Comparison of ENCODE assay signal across 22 cellular contexts in the genomic region with DNA sequence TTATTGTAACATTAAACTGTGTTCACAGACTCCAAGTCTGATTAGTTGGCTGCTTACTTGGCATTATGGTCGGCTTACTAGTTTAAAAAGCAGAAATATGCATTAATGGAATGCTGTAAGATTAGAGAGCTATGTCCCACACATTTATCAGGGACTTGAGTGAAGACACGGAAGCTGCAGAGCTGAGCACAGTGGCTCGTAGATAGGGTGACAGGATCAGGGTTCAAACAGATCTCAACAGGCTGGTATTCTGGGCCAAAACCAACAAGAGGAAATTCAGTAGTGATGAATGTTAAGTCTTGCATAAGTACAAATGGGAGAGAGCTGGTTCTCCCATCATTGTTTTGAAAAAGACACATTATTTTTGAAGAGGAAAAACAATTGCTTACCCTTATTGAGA.
A peak's percentile ranks its signal among the peaks of the same experiment; 100 is the strongest.
DNase-seq lines count a peak whose midpoint lies in the region; ATAC-seq, FAIRE-seq and TF ChIP-seq lines count a peak whose summit lies in the region.
"Had no signal": no experiment of that assay in that cellular context is flagged by ENCODE, and none has a peak within 500 bp of the region (broad histone marks: within the 10 kb centered on the region; RNA-seq: fewer than 3 reads in every experiment).

No MANE protein-coding gene starts in this region.

- TF ChIP-seq EP300 in HepG2 (IDR thresholded peaks at IDR 0.05; ENCODE audit: low read depth in 2 of 2, low read length in 2 of 2) (no peak), HepG2 (CRISPR knock-in tag; IDR thresholded peaks at IDR 0.05; ENCODE audit: borderline replicate concordance) (no peak)

- POLR2A ChIA-PET in HepG2 (lab: Yijun Ruan, JAX): no interaction called here

- no peak for TF ChIP-seq POLR2A in HepG2 (IDR thresholded peaks at IDR 0.05; ENCODE audit: insufficient read depth in 1 of 2, low read depth in 2 of 2, low read length in 2 of 2)

- no peak for FAIRE-seq in HepG2 (lab: Jason Lieb, UNC)
- FAIRE-seq: D721Med, GM19239, H54 had no signal

- peaks cover 0 to 3% (median 0%) of the 10 kb centered on the region in 4 donors for H3K4me1 ChIP-seq in liver (ENCODE audit: control insufficient read depth in 4 of 4, insufficient read depth in 4 of 4, low read length in 3 of 4)
- no peaks in the 10 kb centered on the region for H3K4me1 ChIP-seq in HepG2 (ENCODE audit: insufficient read depth, low read length)
- H3K4me1 ChIP-seq in aorta (ENCODE audit: control insufficient read depth in 1 of 2, insufficient read depth in 2 of 2, low read length in 2 of 2): peaks cover 0 to 2% of the 10 kb centered on the region in 2 donors
- H3K4me1 ChIP-seq: BLaER1 treated with 17β-estradiol and CSF1 and Interleukin-3, amounts not matched to agents 10 nM and 100 nM had no signal

- no peaks in the 10 kb centered on the region for H3K27me3 Mint-ChIP-seq in mesothelial cell of epicardium (ENCODE audit: low read depth)
- H3K27me3 Mint-ChIP-seq: CD8-positive, alpha-beta memory T cell; IgD-negative memory B cell had no signal

- H3K4me1 Mint-ChIP-seq in mesothelial cell of epicardium: peaks cover 63% of the 10 kb centered on the region
- H3K4me1 Mint-ChIP-seq: CD8-positive, alpha-beta memory T cell; IgD-negative memory B cell had no signal

- no peak overlapping the region for H3K4me3 Mint-ChIP-seq in mesothelial cell of epicardium
- H3K4me3 Mint-ChIP-seq: CD8-positive, alpha-beta memory T cell; IgD-negative memory B cell had no signal

- no peaks in the 10 kb centered on the region for H3K9me3 Mint-ChIP-seq in mesothelial cell of epicardium

- TF ChIP-seq RAD21 in liver (IDR thresholded peaks at IDR 0.05): no peak
- no peak for TF ChIP-seq RAD21 in HepG2 (CRISPR knock-in tag; IDR thresholded peaks at IDR 0.05)

- WGBS in liver: 61% methylated on average over 3 of the region's 3 CpGs
- WGBS in HepG2 (ENCODE audit: low lambda C conversion rate): 31% methylated on average over 3 of the region's 3 CpGs
- 7 to 10% methylated on average over 3 of the region's 3 CpGs for WGBS in aorta, 2 donors

- H4K20me1 ChIP-seq in HepG2 (ENCODE audit: insufficient read depth, low read length): no peaks in the 10 kb centered on the region
- H4K20me1 ChIP-seq: BLaER1 treated with 17β-estradiol and CSF1 and Interleukin-3, amounts not matched to agents 10 nM and 100 nM had no signal

- TF ChIP-seq CTCF in liver (IDR thresholded peaks at IDR 0.05; ENCODE audit: low read depth, low read length, missing input control) (no peak), HepG2 (CRISPR knock-in tag; IDR thresholded peaks at IDR 0.05) (no peak), fibroblast of the aortic adventitia (IDR thresholded peaks at IDR 0.05; ENCODE audit: insufficient read depth, low read length) (no peak), mesothelial cell of epicardium (IDR thresholded peaks at IDR 0.05; ENCODE audit: unreplicated experiment) (no peak)

- in situ Hi-C loops in HepG2 (cut with HindIII; ENCODE audit: extremely low pct_ligation_motif_present, low pct_unique_long_range_greater_than_20kb): no loop called here

- no peaks in the 10 kb centered on the region for H3K36me3 Mint-ChIP-seq in mesothelial cell of epicardium
- H3K36me3 Mint-ChIP-seq: CD8-positive, alpha-beta memory T cell; IgD-negative memory B cell had no signal

- H3K79me2 ChIP-seq in HepG2 (ENCODE audit: insufficient read depth, low read length): no peaks in the 10 kb centered on the region

- no peak overlapping the region for H2AFZ ChIP-seq in HepG2 (ENCODE audit: low read length)

- CTCF ChIA-PET in HepG2 (lab: Yijun Ruan, JAX; ENCODE audit: low intra/inter-chr PET ratio, low total read pairs): no interaction called here

- no peak overlapping the region for H3K4me2 ChIP-seq in HepG2 (ENCODE audit: low read depth, low read length)
- H3K4me2 ChIP-seq: BLaER1 treated with 17β-estradiol and CSF1 and Interleukin-3, amounts not matched to agents 10 nM and 100 nM had no signal

- H3K36me3 ChIP-seq in liver (ENCODE audit: control insufficient read depth in 4 of 4, insufficient read depth in 3 of 4, low read depth in 1 of 4, low read length in 3 of 4): no peaks in the 10 kb centered on the region
- H3K36me3 ChIP-seq in HepG2 (replicated peaks in 1 of 2; ENCODE audit: control insufficient read depth in 1 of 2, insufficient read depth in 2 of 2, low read length in 2 of 2): no peaks in the 10 kb centered on the region
- no peaks in the 10 kb centered on the region for H3K36me3 ChIP-seq in aorta (ENCODE audit: control insufficient read depth in 1 of 2, insufficient read depth in 2 of 2, low read length in 1 of 2)
- H3K36me3 ChIP-seq in H7 (replicated peaks; ENCODE audit: control insufficient read depth, insufficient read depth, low read length): no peaks in the 10 kb centered on the region
- H3K36me3 ChIP-seq: BLaER1 treated with 17β-estradiol and CSF1 and Interleukin-3, amounts not matched to agents 10 nM and 100 nM had no signal

- H3K9ac ChIP-seq in liver (ENCODE audit: low read depth in 1 of 2, low read length in 2 of 2) (no peak overlapping the region), HepG2 (ENCODE audit: insufficient read depth, low read depth, low read length) (no peak overlapping the region)
- H3K9ac ChIP-seq: BLaER1 treated with 17β-estradiol and CSF1 and Interleukin-3, amounts not matched to agents 10 nM and 100 nM had no signal

- DNase-seq in HepG2 (ENCODE audit: low spot score) (no peak), fibroblast of the aortic adventitia (ENCODE audit: low read depth) (peak; percentile 91), mesothelial cell of epicardium (ENCODE audit: low spot score in 2 of 2, unreplicated experiment in 2 of 2) (no peak), aorta (no peak), H7 (no peak)
- DNase-seq in stimulated activated naive CD4-positive, alpha-beta T cell treated with Interleukin-2 at 50 U/mL for 16 hours (lab: John Stamatoyannopoulos, UW): no peak
- DNase-seq: CD8-positive, alpha-beta memory T cell; DMS79; Kasumi-1; MM.1S; NCI-H1105; NCI-H187; NCI-H748 treated with DMSO at 0.1 percent for 48 hours; PC-3 had no signal

- H3K27ac Mint-ChIP-seq in mesothelial cell of epicardium: peak overlapping the region; percentile 74
- H3K27ac Mint-ChIP-seq: CD8-positive, alpha-beta memory T cell; IgD-negative memory B cell had no signal

- H3K4me3 ChIP-seq in liver (ENCODE audit: low read depth in 1 of 3, low read length in 3 of 3): no peak overlapping the region
- H3K4me3 ChIP-seq in HepG2 (replicated peaks in 1 of 3; ENCODE audit: insufficient read depth in 1 of 3, low read depth in 2 of 3, low read length in 3 of 3): no peak overlapping the region
- no peak overlapping the region for H3K4me3 ChIP-seq in fibroblast of the aortic adventitia (ENCODE audit: low read depth, low read length)
- no peak overlapping the region for H3K4me3 ChIP-seq in aorta (ENCODE audit: low read length in 2 of 2)
- no peak overlapping the region for H3K4me3 ChIP-seq in H7 (ENCODE audit: insufficient read depth, low read depth, low read length)
- H3K4me3 ChIP-seq: BLaER1 treated with 17β-estradiol and CSF1 and Interleukin-3, amounts not matched to agents 10 nM and 100 nM had no signal

- no peaks in the 10 kb centered on the region for H3K27me3 ChIP-seq in liver (ENCODE audit: control insufficient read depth in 4 of 4, insufficient read depth in 4 of 4, low read length in 3 of 4)
- H3K27me3 ChIP-seq in HepG2 (ENCODE audit: control insufficient read depth in 1 of 2, insufficient read depth in 2 of 2, low read length in 2 of 2): no peaks in the 10 kb centered on the region
- H3K27me3 ChIP-seq in aorta (ENCODE audit: control insufficient read depth in 1 of 2, insufficient read depth in 2 of 2, low read length in 1 of 2): no peaks in the 10 kb centered on the region
- no peaks in the 10 kb centered on the region for H3K27me3 ChIP-seq in H7 (ENCODE audit: control insufficient read depth, insufficient read depth, low read length)
- H3K27me3 ChIP-seq: BLaER1 treated with 17β-estradiol and CSF1 and Interleukin-3, amounts not matched to agents 10 nM and 100 nM had no signal

- H3K27ac ChIP-seq in liver (ENCODE audit: low read depth in 1 of 2, low read length in 2 of 2): no peak overlapping the region
- no peak overlapping the region for H3K27ac ChIP-seq in HepG2 (ENCODE audit: extremely low read length, insufficient read depth, low read length)
- H3K27ac ChIP-seq in aorta (ENCODE audit: low read depth in 1 of 2, low read length in 2 of 2): no peak overlapping the region
- H3K27ac ChIP-seq: BLaER1 treated with 17β-estradiol and CSF1 and Interleukin-3, amounts not matched to agents 10 nM and 100 nM; RWPE1 had no signal

- H3K9me3 ChIP-seq in liver (ENCODE audit: control insufficient read depth in 4 of 4, low read length in 3 of 4): no peaks in the 10 kb centered on the region
- no peaks in the 10 kb centered on the region for H3K9me3 ChIP-seq in HepG2 (ENCODE audit: low read length)
- H3K9me3 ChIP-seq in aorta (ENCODE audit: control insufficient read depth, low read length): no peaks in the 10 kb centered on the region
- H3K9me3 ChIP-seq: BLaER1 treated with 17β-estradiol and CSF1 and Interleukin-3, amounts not matched to agents 10 nM and 100 nM had no signal

- BruUV-seq in HepG2 (replicated peaks; lab: Mats Ljungman, UMichigan): no TSS peak

- ATAC-seq in HepG2 (no peak), aorta (ENCODE audit: low FRiP score) (peak; percentile 36), HG03378 (IDR thresholded peaks at IDR 0.05; ENCODE audit: unreplicated experiment) (no peak)
- ATAC-seq: PC-3 had no signal

- intact Hi-C loops in HepG2 (cut with micrococcal nuclease; ENCODE audit: unreplicated experiment): no loop called here
- intact Hi-C loops in aorta (cut with DNase I): no loop called here

TF ChIP-seq in liver, 16 proteins besides CTCF, POLR2A, EP300 and RAD21:
- TF ChIP-seq NR2F2 (IDR thresholded peaks at IDR 0.05): peak; percentile 57
- TF ChIP-seq JUND (IDR thresholded peaks at IDR 0.05): no peak
- TF ChIP-seq RXRA (IDR thresholded peaks at IDR 0.05): no peak

TF ChIP-seq in HepG2, 621 proteins besides CTCF, POLR2A, EP300 and RAD21:
- TF ChIP-seq, protein P1, sequence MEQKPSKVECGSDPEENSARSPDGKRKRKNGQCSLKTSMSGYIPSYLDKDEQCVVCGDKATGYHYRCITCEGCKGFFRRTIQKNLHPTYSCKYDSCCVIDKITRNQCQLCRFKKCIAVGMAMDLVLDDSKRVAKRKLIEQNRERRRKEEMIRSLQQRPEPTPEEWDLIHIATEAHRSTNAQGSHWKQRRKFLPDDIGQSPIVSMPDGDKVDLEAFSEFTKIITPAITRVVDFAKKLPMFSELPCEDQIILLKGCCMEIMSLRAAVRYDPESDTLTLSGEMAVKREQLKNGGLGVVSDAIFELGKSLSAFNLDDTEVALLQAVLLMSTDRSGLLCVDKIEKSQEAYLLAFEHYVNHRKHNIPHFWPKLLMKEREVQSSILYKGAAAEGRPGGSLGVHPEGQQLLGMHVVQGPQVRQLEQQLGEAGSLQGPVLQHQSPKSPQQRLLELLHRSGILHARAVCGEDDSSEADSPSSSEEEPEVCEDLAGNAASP (CRISPR knock-in tag; IDR thresholded peaks at IDR 0.05; ENCODE audit: borderline replicate concordance): no peak
